Comparison of ENCODE assay signal across 8 cellular contexts in genomic region chr16:11586375-11586855, GRCh38. TPM values are rescaled to one million over a fixed set of nuclear protein-coding genes. Genes with fewer than 3 reads are reported as not detected.
DNase-seq lines count a peak whose midpoint lies in the region; ATAC-seq and TF ChIP-seq lines count a peak whose summit lies in the region.

No MANE protein-coding gene starts in this region.

- TF ChIP-seq POLR2A in sigmoid colon (IDR thresholded peaks at IDR 0.05) = no peak

- peaks cover 0 to 25% (median 16%) of the 10 kb centered on the region in 4 donors for H3K4me1 ChIP-seq in sigmoid colon

- peak in 1 of 4 donors; percentile 10 for TF ChIP-seq EP300 in sigmoid colon (IDR thresholded peaks at IDR 0.05)

- POLR2A ChIA-PET in activated CD4-positive, alpha-beta memory T cell treated with anti-CD3 and anti-CD28 coated beads for 36 hours (lab: Charles Lee) = interaction anchor here (1.0 to 1.7 kb wide), 6 partner anchors 9 to 332 kb away, joined by 3 to 8 read pairs (median 4); partner anchors contain the start of gene TXNDC11

- no peaks in the 10 kb centered on the region for H3K27me3 ChIP-seq in sigmoid colon

- H3K36me3 Mint-ChIP-seq in activated CD4-positive, alpha-beta memory T cell treated with anti-CD3 and anti-CD28 coated beads for 36 hours = peaks cover 17% of the 10 kb centered on the region

- CTCF ChIA-PET in activated CD4-positive, alpha-beta memory T cell treated with anti-CD3 and anti-CD28 coated beads for 36 hours (lab: Charles Lee) = interaction anchor here (1.0 to 1.7 kb wide), 6 partner anchors 54 to 623 kb away, joined by 3 to 7 read pairs (median 3); partner anchors contain the start of gene ZC3H7A

- H3K27me3 Mint-ChIP-seq in activated CD4-positive, alpha-beta memory T cell treated with anti-CD3 and anti-CD28 coated beads for 36 hours = no peaks in the 10 kb centered on the region

- H3K4me3 ChIP-seq in GM12875 (ENCODE audit: low read depth, low read length) = peak overlapping the region; percentile 61
- peak overlapping the region; percentile 41 to 96 (median 82) for H3K4me3 ChIP-seq in sigmoid colon

- peaks cover 35% of the 10 kb centered on the region for H3K4me1 Mint-ChIP-seq in activated CD4-positive, alpha-beta memory T cell treated with anti-CD3 and anti-CD28 coated beads for 36 hours (ENCODE audit: low read depth)

- ATAC-seq in HG02678 (IDR thresholded peaks at IDR 0.05; ENCODE audit: unreplicated experiment) (peak; percentile 26), Right ventricle myocardium superior (ENCODE audit: poor library complexity) (peak; percentile 21)

- H3K4me3 Mint-ChIP-seq in activated CD4-positive, alpha-beta memory T cell treated with anti-CD3 and anti-CD28 coated beads for 36 hours = peak overlapping the region; percentile 90

- TF ChIP-seq CTCF in GM12875 (IDR thresholded peaks at IDR 0.05; ENCODE audit: borderline replicate concordance, insufficient read depth, low read depth, low read length) (no peak), sigmoid colon (IDR thresholded peaks at IDR 0.05) (no peak)

- H3K9me3 ChIP-seq in sigmoid colon = no peaks in the 10 kb centered on the region

- no peaks in the 10 kb centered on the region for H3K9me3 Mint-ChIP-seq in activated CD4-positive, alpha-beta memory T cell treated with anti-CD3 and anti-CD28 coated beads for 36 hours

- intact Hi-C loops in activated CD4-positive, alpha-beta memory T cell treated with anti-CD3 and anti-CD28 coated beads for 36 hours (cut with micrococcal nuclease) = loop anchor here (5.0 kb wide), 1 partner anchor 211 kb away; the partner anchor contains the start of gene ZC3H7A
- intact Hi-C loops in Right ventricle myocardium superior (cut with DNase I) = no loop called here
- intact Hi-C loops in sigmoid colon (cut with DNase I) = no loop called here

- WGBS in sigmoid colon, 2 donors = 1% methylated on average over 49 of the region's 49 CpGs

- peak overlapping the region; percentile 88 for H3K27ac Mint-ChIP-seq in activated CD4-positive, alpha-beta memory T cell treated with anti-CD3 and anti-CD28 coated beads for 36 hours

- peak overlapping the region; percentile 82 to 94 (median 86) for H3K27ac ChIP-seq in sigmoid colon

- peak; percentile 29 for DNase-seq in activated CD4-positive, alpha-beta memory T cell treated with anti-CD3 and anti-CD28 coated beads for 36 hours
- DNase-seq in Right ventricle myocardium superior = no peak
- DNase-seq in sigmoid colon = no peak
- no peak for DNase-seq in activated effector memory CD4-positive, alpha-beta T cell treated with Interleukin-2 at 50 U/mL for 16 hours
- no peak for DNase-seq in NCI-H1048 (lab: John Stamatoyannopoulos, UW)
- DNase-seq in NCI-H2081 treated with DMSO at 0.1 percent for 48 hours (lab: John Stamatoyannopoulos, UW) = no peak

- H3K36me3 ChIP-seq in sigmoid colon = no peaks in the 10 kb centered on the region

RNA-seq across cellular contexts. Expression of gene LITAF, which starts 0.3 kb away (rescaled TPM):
- total RNA-seq in activated CD4-positive, alpha-beta memory T cell treated with anti-CD3 and anti-CD28 coated beads for 36 hours = 100 to 1,000 TPM; 130 to 134 TPM
- 74.3 TPM for total RNA-seq in Right ventricle myocardium superior
- 10 to 100 TPM; 20.6 to 55.1 (median 39.9) TPM for total RNA-seq in sigmoid colon
- 100 to 1,000 TPM; 176 to 307 (median 195) TPM for polyA plus RNA-seq in sigmoid colon
